24 cellular contexts compared by ENCODE assay signal in genomic region chr21:30083120-30083945, GRCh38.
DNase-seq lines count a peak whose midpoint lies in the region; ATAC-seq and TF ChIP-seq lines count a peak whose summit lies in the region.
"Had no signal": no experiment of that assay in that cellular context is flagged by ENCODE, and none has a peak within 500 bp of the region (broad histone marks: within the 10 kb centered on the region; RNA-seq: fewer than 3 reads in every experiment).

No MANE protein-coding gene starts in this region.

- 42 to 52% methylated on average over 4 of the region's 4 CpGs for WGBS in ectodermal cell, 2 experiments

- no peaks in the 10 kb centered on the region for H3K9me3 ChIP-seq in ectodermal cell (ENCODE audit: control insufficient read depth, low read length)
- H3K9me3 ChIP-seq in neural cell (ENCODE audit: low read length) = no peaks in the 10 kb centered on the region
- no peaks in the 10 kb centered on the region for H3K9me3 ChIP-seq in Peyer's patch
- H3K9me3 ChIP-seq: neutrophil, SJCRH30 had no signal

- DNase-seq in H7 = peak; percentile 4
- DNase-seq in NCI-H2029 (lab: John Stamatoyannopoulos, UW) = peak; percentile 58
- DNase-seq in GM20000 (ENCODE audit: low spot score) = no peak
- no peak for DNase-seq in mesothelial cell of epicardium (ENCODE audit: low spot score in 2 of 2, unreplicated experiment in 2 of 2)
- no peak for DNase-seq in Peyer's patch
- DNase-seq: activated gamma-delta T cell; activated naive CD8-positive, alpha-beta T cell treated with anti-CD3 and anti-CD28 coated beads, Interleukin-2, amount 50 U/mL, for 24 hours; body of pancreas; effector memory CD4-positive, alpha-beta T cell; foreskin melanocyte; KG1; NCI-H187 treated with DMSO at 0.1 percent for 48 hours; NK-92 treated with Interleukin-12 subunit alpha and Interleukin-12 subunit beta, amount 100 ng/mL, for 24 hours; SJCRH30; stimulated activated CD4-positive, alpha-beta T cell treated with anti-CD3 and anti-CD28 coated beads, Interleukin-15, amount 100 ng/mL, for 24 hours; T-helper 1 cell had no signal

- H2AFZ ChIP-seq in neural cell (ENCODE audit: low read depth, low read length) = no peak overlapping the region

- no peak overlapping the region for H3K9ac ChIP-seq in neural cell (ENCODE audit: low read length)

- peak overlapping the region; percentile 29 for H3K27ac ChIP-seq in ectodermal cell (ENCODE audit: insufficient read depth, low read depth, low read length, poor library complexity, severe bottlenecking)
- no peak overlapping the region for H3K27ac ChIP-seq in neural cell (ENCODE audit: low read length)
- H3K27ac ChIP-seq in Peyer's patch = no peak overlapping the region
- H3K27ac ChIP-seq: body of pancreas, neutrophil, SJCRH30 had no signal

- peaks cover 3% of the 10 kb centered on the region for H3K4me1 Mint-ChIP-seq in mesothelial cell of epicardium
- H3K4me1 Mint-ChIP-seq: activated naive CD8-positive, alpha-beta T cell treated with anti-CD3 and anti-CD28 coated beads, Interleukin-2, amount 50 U/mL, for 24 hours; CD14-positive monocyte had no signal

- H3K9me2 ChIP-seq in neural cell (ENCODE audit: insufficient read depth, low read length) = no peaks in the 10 kb centered on the region

- no peaks in the 10 kb centered on the region for H3K79me2 ChIP-seq in neural cell (replicated peaks; ENCODE audit: insufficient read depth, low read length)

- no peaks in the 10 kb centered on the region for H3K36me3 ChIP-seq in H7 (replicated peaks; ENCODE audit: control insufficient read depth, insufficient read depth, low read length)
- H3K36me3 ChIP-seq in ectodermal cell (ENCODE audit: control insufficient read depth, insufficient read depth, low read length) = no peaks in the 10 kb centered on the region
- H3K36me3 ChIP-seq in neural cell (ENCODE audit: insufficient read depth, low read length) = no peaks in the 10 kb centered on the region
- H3K36me3 ChIP-seq in Peyer's patch = no peaks in the 10 kb centered on the region
- H3K36me3 ChIP-seq: neutrophil, SJCRH30 had no signal

- no peak overlapping the region for H3K27ac Mint-ChIP-seq in mesothelial cell of epicardium
- H3K27ac Mint-ChIP-seq: activated naive CD8-positive, alpha-beta T cell treated with anti-CD3 and anti-CD28 coated beads, Interleukin-2, amount 50 U/mL, for 24 hours; progenitor cell of endocrine pancreas; stimulated activated naive CD8-positive, alpha-beta T cell treated with anti-CD3 and anti-CD28 coated beads, Interleukin-15, Interleukin-2, amounts not matched to agents 100 ng/mL and 50 ng/mL, for 24 hours had no signal

- ATAC-seq in HG03378 (IDR thresholded peaks at IDR 0.05; ENCODE audit: unreplicated experiment) = no peak
- ATAC-seq: activated CD4-positive, CD25-positive, alpha-beta regulatory T cell treated with anti-CD3 and anti-CD28 coated beads, Interleukin-2, amount 50 U/mL, for 24 hours; activated naive CD8-positive, alpha-beta T cell treated with anti-CD3 and anti-CD28 coated beads, Interleukin-2, amount 50 U/mL, for 24 hours; body of pancreas had no signal

- H3K36me3 Mint-ChIP-seq in mesothelial cell of epicardium = no peaks in the 10 kb centered on the region
- H3K36me3 Mint-ChIP-seq: CD14-positive monocyte had no signal

- TF ChIP-seq CTCF in neural cell (IDR thresholded peaks at IDR 0.05; ENCODE audit: poor library complexity, severe bottlenecking) (no peak), GM20000 (IDR thresholded peaks at IDR 0.05; ENCODE audit: extremely low read depth, missing control alignments) (no peak), mesothelial cell of epicardium (IDR thresholded peaks at IDR 0.05; ENCODE audit: unreplicated experiment) (no peak), Peyer's patch (IDR thresholded peaks at IDR 0.05) (no peak)

- no peak overlapping the region for H3K4me3 Mint-ChIP-seq in mesothelial cell of epicardium
- H3K4me3 Mint-ChIP-seq: activated naive CD8-positive, alpha-beta T cell treated with anti-CD3 and anti-CD28 coated beads, Interleukin-2, amount 50 U/mL, for 24 hours; CD14-positive monocyte; stimulated activated naive CD8-positive, alpha-beta T cell treated with anti-CD3 and anti-CD28 coated beads, Interleukin-15, Interleukin-2, amounts not matched to agents 100 ng/mL and 50 ng/mL, for 24 hours had no signal

- H3F3A ChIP-seq in neural cell (ENCODE audit: insufficient read depth, low read length, poor library complexity, severe bottlenecking) = no peaks in the 10 kb centered on the region

- H4K20me1 ChIP-seq in neural cell (ENCODE audit: insufficient read depth) = no peaks in the 10 kb centered on the region

- TF ChIP-seq RAD21 in neural cell (conservative IDR thresholded peaks at IDR 0.05) = no peak

- peaks cover 16% of the 10 kb centered on the region for H3K27me3 Mint-ChIP-seq in mesothelial cell of epicardium (ENCODE audit: low read depth)
- H3K27me3 Mint-ChIP-seq: progenitor cell of endocrine pancreas had no signal

- TF ChIP-seq EP300 in neural cell (conservative IDR thresholded peaks at IDR 0.05; ENCODE audit: poor library complexity, severe bottlenecking) = no peak

- TF ChIP-seq POLR2A in Peyer's patch (IDR thresholded peaks at IDR 0.05) = no peak

- H3K4me2 ChIP-seq in neural cell (ENCODE audit: low read length) = peak overlapping the region; percentile 1

- H3K4me1 ChIP-seq in ectodermal cell (ENCODE audit: control insufficient read depth, insufficient read depth, low read length) = peaks cover 7% of the 10 kb centered on the region
- no peaks in the 10 kb centered on the region for H3K4me1 ChIP-seq in Peyer's patch
- H3K4me1 ChIP-seq: body of pancreas, SJCRH30 had no signal

- no peak overlapping the region for H3K4me3 ChIP-seq in H7 (ENCODE audit: insufficient read depth, low read depth, low read length)
- no peak overlapping the region for H3K4me3 ChIP-seq in ectodermal cell (ENCODE audit: insufficient read depth, low read depth, low read length)
- peak overlapping the region; percentile 17 for H3K4me3 ChIP-seq in neural cell (ENCODE audit: low read length)
- no peak overlapping the region for H3K4me3 ChIP-seq in Peyer's patch
- H3K4me3 ChIP-seq: body of pancreas, SJCRH30 had no signal

- H3K27me3 ChIP-seq in H7 (ENCODE audit: control insufficient read depth, insufficient read depth, low read length) (no peaks in the 10 kb centered on the region), ectodermal cell (ENCODE audit: control insufficient read depth, insufficient read depth, low read length, poor library complexity, severe bottlenecking) (no peaks in the 10 kb centered on the region), neural cell (ENCODE audit: insufficient read depth, low read depth, low read length) (no peaks in the 10 kb centered on the region), Peyer's patch (no peaks in the 10 kb centered on the region)
- H3K27me3 ChIP-seq: body of pancreas, neutrophil, SJCRH30 had no signal

- peaks cover 9% of the 10 kb centered on the region for H3K9me3 Mint-ChIP-seq in mesothelial cell of epicardium

TF ChIP-seq in neural cell, 6 proteins besides CTCF, POLR2A, EP300 and RAD21:
- TF ChIP-seq EZH2 (IDR thresholded peaks at IDR 0.05; ENCODE audit: borderline replicate concordance, insufficient read depth, low read length, poor library complexity, severe bottlenecking) (no peak), MXI1 (conservative IDR thresholded peaks at IDR 0.05; ENCODE audit: poor library complexity, severe bottlenecking) (no peak), TAF1 (IDR thresholded peaks at IDR 0.05; ENCODE audit: low read depth) (no peak), SMC3 (conservative IDR thresholded peaks at IDR 0.05; ENCODE audit: poor library complexity) (no peak), POLR2AphosphoS5 (IDR thresholded peaks at IDR 0.05) (no peak)
- TF ChIP-seq, protein P1, sequence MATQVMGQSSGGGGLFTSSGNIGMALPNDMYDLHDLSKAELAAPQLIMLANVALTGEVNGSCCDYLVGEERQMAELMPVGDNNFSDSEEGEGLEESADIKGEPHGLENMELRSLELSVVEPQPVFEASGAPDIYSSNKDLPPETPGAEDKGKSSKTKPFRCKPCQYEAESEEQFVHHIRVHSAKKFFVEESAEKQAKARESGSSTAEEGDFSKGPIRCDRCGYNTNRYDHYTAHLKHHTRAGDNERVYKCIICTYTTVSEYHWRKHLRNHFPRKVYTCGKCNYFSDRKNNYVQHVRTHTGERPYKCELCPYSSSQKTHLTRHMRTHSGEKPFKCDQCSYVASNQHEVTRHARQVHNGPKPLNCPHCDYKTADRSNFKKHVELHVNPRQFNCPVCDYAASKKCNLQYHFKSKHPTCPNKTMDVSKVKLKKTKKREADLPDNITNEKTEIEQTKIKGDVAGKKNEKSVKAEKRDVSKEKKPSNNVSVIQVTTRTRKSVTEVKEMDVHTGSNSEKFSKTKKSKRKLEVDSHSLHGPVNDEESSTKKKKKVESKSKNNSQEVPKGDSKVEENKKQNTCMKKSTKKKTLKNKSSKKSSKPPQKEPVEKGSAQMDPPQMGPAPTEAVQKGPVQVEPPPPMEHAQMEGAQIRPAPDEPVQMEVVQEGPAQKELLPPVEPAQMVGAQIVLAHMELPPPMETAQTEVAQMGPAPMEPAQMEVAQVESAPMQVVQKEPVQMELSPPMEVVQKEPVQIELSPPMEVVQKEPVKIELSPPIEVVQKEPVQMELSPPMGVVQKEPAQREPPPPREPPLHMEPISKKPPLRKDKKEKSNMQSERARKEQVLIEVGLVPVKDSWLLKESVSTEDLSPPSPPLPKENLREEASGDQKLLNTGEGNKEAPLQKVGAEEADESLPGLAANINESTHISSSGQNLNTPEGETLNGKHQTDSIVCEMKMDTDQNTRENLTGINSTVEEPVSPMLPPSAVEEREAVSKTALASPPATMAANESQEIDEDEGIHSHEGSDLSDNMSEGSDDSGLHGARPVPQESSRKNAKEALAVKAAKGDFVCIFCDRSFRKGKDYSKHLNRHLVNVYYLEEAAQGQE (IDR thresholded peaks at IDR 0.05; ENCODE audit: borderline replicate concordance) = no peak
TF ChIP-seq in neural cell: peak in this region for 0.

Comparison
In these comparisons a context has a peak if more than half of its experiments do, and no peak if none do; other contexts are left out.
1. DNase-seq: peak in H7 (single experiment) and NCI-H2029 (single experiment); none in GM20000 (single experiment), mesothelial cell of epicardium (0 of 2) and Peyer's patch (0 of 3).